ENCODE assay signal across 8 cellular contexts in the genomic region with DNA sequence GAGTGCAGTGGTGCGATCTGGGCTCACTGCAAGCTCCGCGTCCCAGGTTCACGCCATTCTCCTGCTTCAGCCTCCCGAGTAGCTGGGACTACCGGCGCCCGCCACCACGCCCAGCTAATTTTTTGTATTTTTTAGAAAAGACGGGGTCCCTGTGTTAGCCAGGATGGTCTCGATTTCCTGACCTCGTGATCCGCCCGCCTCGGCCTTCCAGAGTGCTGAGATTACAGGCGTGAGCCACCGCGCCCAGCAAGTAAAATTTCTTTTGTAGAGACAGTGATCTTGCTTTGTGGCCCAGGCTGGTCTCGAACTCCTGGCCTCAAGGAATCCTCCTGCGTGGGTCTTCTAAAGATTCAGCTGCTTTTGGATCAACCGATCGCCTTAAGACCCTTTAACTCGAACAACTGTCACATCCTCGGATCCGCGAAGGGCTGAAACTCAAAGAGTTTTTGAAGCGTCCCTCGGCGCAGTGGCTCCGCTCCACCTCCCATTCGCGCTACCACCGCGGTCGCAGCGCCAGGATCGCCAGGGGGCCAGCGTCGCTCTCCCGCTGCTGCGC. TPM values are rescaled to one million over a fixed set of nuclear protein-coding genes. Genes with fewer than 3 reads are reported as not detected.
DNase-seq lines count a peak whose midpoint lies in the region; ATAC-seq, FAIRE-seq and TF ChIP-seq lines count a peak whose summit lies in the region.
"Not testable (repeated sequence)": the region's sequence is repeated elsewhere in the genome, so short reads cannot be mapped to it uniquely, and the experiment has no call there.

No MANE protein-coding gene starts in this region.

- H3K36me3 Mint-ChIP-seq in CD4-positive, CD25-positive, alpha-beta regulatory T cell; T-helper 2 cell treated with Interferon-gamma antibody and Interleukin-4, amounts not matched to agents 5 μg/mL and 100 μg/mL, for 36 hours (ENCODE audit: low read depth); astrocyte (ENCODE audit: low read depth, unreplicated experiment): not testable (repeated sequence)

- peak overlapping the region; percentile 98 to 100 (median 99) for H3K4me3 Mint-ChIP-seq in CD4-positive, CD25-positive, alpha-beta regulatory T cell
- peak overlapping the region; percentile 95 for H3K4me3 Mint-ChIP-seq in T-helper 2 cell treated with Interferon-gamma antibody and Interleukin-4, amounts not matched to agents 5 μg/mL and 100 μg/mL, for 36 hours
- H3K4me3 Mint-ChIP-seq in astrocyte (ENCODE audit: unreplicated experiment), result peak overlapping the region; percentile 96

- not testable (repeated sequence) for H3K9me3 Mint-ChIP-seq in CD4-positive, CD25-positive, alpha-beta regulatory T cell; T-helper 2 cell treated with Interferon-gamma antibody and Interleukin-4, amounts not matched to agents 5 μg/mL and 100 μg/mL, for 36 hours; astrocyte (ENCODE audit: unreplicated experiment)

- peak overlapping the region; percentile 88 for H3K4me3 ChIP-seq in CD4-positive, CD25-positive, alpha-beta regulatory T cell (ENCODE audit: low read depth, low read length)
- H3K4me3 ChIP-seq in HUES6 (ENCODE audit: low read depth, low read length), result peak overlapping the region; percentile 78
- peak overlapping the region; percentile 90 for H3K4me3 ChIP-seq in astrocyte (ENCODE audit: insufficient read depth, low read depth, low read length)
- H3K4me3 ChIP-seq in epithelial cell of proximal tubule (ENCODE audit: low read depth, low read length), result peak overlapping the region; percentile 74
- peak overlapping the region; percentile 76 to 95 for H3K4me3 ChIP-seq in left lung
- H3K4me3 ChIP-seq in osteoblast (ENCODE audit: insufficient read depth, low read length), result peak overlapping the region; percentile 95
- H3K4me3 ChIP-seq in thoracic aorta, result peak overlapping the region; percentile 100

- not testable (repeated sequence) for H3K27me3 ChIP-seq in CD4-positive, CD25-positive, alpha-beta regulatory T cell (ENCODE audit: control insufficient read depth, insufficient read depth, low read length); HUES6 (ENCODE audit: control insufficient read depth, insufficient read depth, low read length); astrocyte (ENCODE audit: insufficient read depth, low read length); left lung; osteoblast (ENCODE audit: insufficient read depth, low read length); thoracic aorta (replicated peaks; ENCODE audit: insufficient read depth)

- peaks cover 16% of the 10 kb centered on the region for H3K4me1 ChIP-seq in CD4-positive, CD25-positive, alpha-beta regulatory T cell (ENCODE audit: control insufficient read depth, insufficient read depth, low read length, poor library complexity, severe bottlenecking)
- H3K4me1 ChIP-seq in HUES6 (ENCODE audit: control insufficient read depth, insufficient read depth, low read length); astrocyte (ENCODE audit: insufficient read depth, low read length); osteoblast (ENCODE audit: insufficient read depth, low read length): not testable (repeated sequence)
- H3K4me1 ChIP-seq in left lung (peaks cover 0 to 33% of the 10 kb centered on the region in 2 donors), thoracic aorta (ENCODE audit: control insufficient read depth in 1 of 2, low read depth in 2 of 2) (peaks cover 6 to 23% of the 10 kb centered on the region in 2 donors)

- not testable (repeated sequence) for H3K27me3 Mint-ChIP-seq in CD4-positive, CD25-positive, alpha-beta regulatory T cell; T-helper 2 cell treated with Interferon-gamma antibody and Interleukin-4, amounts not matched to agents 5 μg/mL and 100 μg/mL, for 36 hours (ENCODE audit: low read depth); astrocyte (ENCODE audit: low read depth, unreplicated experiment)

- DNase-seq in CD4-positive, CD25-positive, alpha-beta regulatory T cell; T-helper 2 cell treated with Interferon-gamma antibody and Interleukin-4, amounts not matched to agents 5 μg/mL and 100 μg/mL, for 36 hours (ENCODE audit: low spot score); astrocyte (ENCODE audit: low read depth); epithelial cell of proximal tubule (ENCODE audit: low read depth); left lung; osteoblast (ENCODE audit: insufficient read length, low spot score, missing footprints); thoracic aorta (ENCODE audit: low spot score): not testable (repeated sequence)

- H3K27ac ChIP-seq in CD4-positive, CD25-positive, alpha-beta regulatory T cell (ENCODE audit: insufficient read depth, low read length, poor library complexity, severe bottlenecking), result peak overlapping the region; percentile 97
- H3K27ac ChIP-seq in HUES6 (ENCODE audit: low read depth, low read length) (peak overlapping the region; percentile 89), astrocyte (ENCODE audit: low read depth, low read length) (peak overlapping the region; percentile 93), left lung (peak overlapping the region; percentile 96 to 100), osteoblast (ENCODE audit: low read depth, low read length) (peak overlapping the region; percentile 98), thoracic aorta (peak overlapping the region; percentile 96 to 99)

- not testable (repeated sequence) for H3K36me3 ChIP-seq in CD4-positive, CD25-positive, alpha-beta regulatory T cell (ENCODE audit: control insufficient read depth, insufficient read depth, low read length); HUES6 (ENCODE audit: control insufficient read depth, insufficient read depth, low read length); astrocyte (ENCODE audit: insufficient read depth, low read length); left lung; osteoblast (ENCODE audit: insufficient read depth, low read length); thoracic aorta

- H3K4me1 Mint-ChIP-seq in CD4-positive, CD25-positive, alpha-beta regulatory T cell, result peaks cover 12 to 38% (median 24%) of the 10 kb centered on the region in 4 donors
- peaks cover 12% of the 10 kb centered on the region for H3K4me1 Mint-ChIP-seq in T-helper 2 cell treated with Interferon-gamma antibody and Interleukin-4, amounts not matched to agents 5 μg/mL and 100 μg/mL, for 36 hours (ENCODE audit: low read depth)
- H3K4me1 Mint-ChIP-seq in astrocyte (ENCODE audit: low read depth, unreplicated experiment), result not testable (repeated sequence)

- H3K79me2 ChIP-seq in astrocyte (ENCODE audit: insufficient read depth, low read length) (peaks cover 45% of the 10 kb centered on the region), osteoblast (ENCODE audit: insufficient read depth, low read length) (peaks cover 33% of the 10 kb centered on the region)

- peak overlapping the region; percentile 97 to 99 (median 98) for H3K27ac Mint-ChIP-seq in CD4-positive, CD25-positive, alpha-beta regulatory T cell
- peak overlapping the region; percentile 95 for H3K27ac Mint-ChIP-seq in T-helper 2 cell treated with Interferon-gamma antibody and Interleukin-4, amounts not matched to agents 5 μg/mL and 100 μg/mL, for 36 hours
- H3K27ac Mint-ChIP-seq in astrocyte (ENCODE audit: unreplicated experiment), result peak overlapping the region; percentile 97

- H3K9ac ChIP-seq in HUES6 (ENCODE audit: low read length), result peak overlapping the region; percentile 88
- H3K9ac ChIP-seq in astrocyte (ENCODE audit: low read length), result peak overlapping the region; percentile 90

- H3K9me3 ChIP-seq in CD4-positive, CD25-positive, alpha-beta regulatory T cell (ENCODE audit: control insufficient read depth in 2 of 2, low read length in 2 of 2); HUES6 (ENCODE audit: control insufficient read depth, insufficient read depth, low read depth, low read length); astrocyte (ENCODE audit: insufficient read depth, low read depth, low read length); left lung; osteoblast (ENCODE audit: low read depth, low read length); thoracic aorta: not testable (repeated sequence)

- TF ChIP-seq CTCF in astrocyte (IDR thresholded peaks at IDR 0.05; ENCODE audit: insufficient read depth, low read depth, low read length); osteoblast (IDR thresholded peaks at IDR 0.05; ENCODE audit: extremely low read depth, low read depth, low read length): not testable (repeated sequence)
- TF ChIP-seq CTCF in epithelial cell of proximal tubule (conservative IDR thresholded peaks at IDR 0.05; ENCODE audit: low read depth, low read length) (peak; percentile 15), left lung (IDR thresholded peaks at IDR 0.05) (peak; percentile 10 to 25), thoracic aorta (IDR thresholded peaks at IDR 0.05) (peak; percentile 25)

- not testable (repeated sequence) for H4K20me1 ChIP-seq in astrocyte (ENCODE audit: insufficient read depth, low read length); osteoblast (ENCODE audit: insufficient read depth, low read length)

- FAIRE-seq in astrocyte (lab: Jason Lieb, UNC), result not testable (repeated sequence)

- H2AFZ ChIP-seq in astrocyte (ENCODE audit: low read depth, low read length), result peak overlapping the region; percentile 89
- H2AFZ ChIP-seq in osteoblast (ENCODE audit: low read length), result peak overlapping the region; percentile 75

- intact Hi-C loops in left lung (cut with DNase I), result not testable (repeated sequence)

- H3K4me2 ChIP-seq in astrocyte (ENCODE audit: low read length) (peak overlapping the region; percentile 96), osteoblast (ENCODE audit: insufficient read depth, low read length) (peak overlapping the region; percentile 74)

- not testable (repeated sequence) for ATAC-seq in CD4-positive, CD25-positive, alpha-beta regulatory T cell (ENCODE audit: low read depth in 2 of 2); left lung
- peak; percentile 71 for ATAC-seq in thoracic aorta (ENCODE audit: insufficient number of reproducible peaks, low FRiP score, low read depth)

RNA-seq across cellular contexts. Expression of a gene that starts 25.1 kb away (rescaled TPM):
- 36.0 TPM for total RNA-seq in CD4-positive, CD25-positive, alpha-beta regulatory T cell
- polyA plus RNA-seq in CD4-positive, CD25-positive, alpha-beta regulatory T cell, result 10 to 100 TPM; 13.9 to 17.5 (median 16.4) TPM
- 11.6 and 12.8 TPM in 2 replicates for total RNA-seq in astrocyte
- 4.1 and 8.3 TPM in 2 replicates for total RNA-seq in epithelial cell of proximal tubule
- total RNA-seq in left lung, result 10 to 100 TPM; 10.4 to 12.4 TPM
- 14.8 and 17.7 TPM in 2 replicates for total RNA-seq in osteoblast
- total RNA-seq in thoracic aorta, result 10 to 100 TPM; 24.5 to 31.0 TPM
